In the genomic region with DNA sequence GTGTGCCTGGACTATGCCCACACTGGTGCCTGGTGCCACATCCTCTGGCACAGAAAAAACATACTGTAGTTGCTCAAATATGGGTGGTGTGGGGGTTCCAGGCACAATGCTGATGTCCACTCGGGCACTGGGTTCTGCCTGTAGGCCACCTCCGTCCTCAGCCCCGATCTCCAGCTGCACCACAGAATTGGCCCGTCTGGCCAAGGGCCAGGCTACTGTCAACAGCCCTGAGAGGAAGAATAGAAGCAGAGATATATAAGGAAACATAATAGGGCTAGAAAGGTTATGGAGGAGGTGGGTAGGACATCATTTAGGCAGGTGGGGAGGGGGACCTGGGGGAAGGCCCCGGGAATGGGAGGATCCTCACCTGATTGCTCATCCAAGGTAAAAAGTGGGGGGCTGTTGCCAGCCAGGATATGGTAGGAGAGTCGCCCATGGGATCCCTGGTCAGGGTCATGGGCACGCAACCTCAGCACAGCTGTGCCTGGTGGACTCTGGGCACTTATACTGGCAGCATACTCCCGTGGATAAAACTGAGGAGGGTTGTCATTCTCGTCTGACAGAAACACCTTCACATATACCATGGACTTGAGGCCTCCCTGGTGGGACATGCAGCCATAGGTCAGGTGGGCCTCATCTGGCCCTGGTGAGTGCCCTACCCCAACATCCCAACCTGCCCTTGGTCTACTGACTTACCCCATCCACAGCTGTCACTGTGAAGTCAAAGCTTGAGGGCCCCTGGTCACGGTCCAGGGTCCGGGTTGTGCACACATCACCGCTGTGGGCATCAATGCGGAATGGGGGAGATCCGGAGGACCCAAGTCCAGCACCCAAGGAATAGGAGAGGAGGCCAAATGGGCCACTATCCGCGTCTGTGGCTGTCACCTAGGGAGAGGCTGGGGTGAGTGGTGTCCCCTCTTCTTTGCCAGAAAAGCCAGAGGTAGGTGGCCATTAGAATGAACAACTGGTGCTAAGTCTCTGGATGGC, we compare ENCODE assay signal across 18 cellular contexts. TPM values are rescaled to one million over a fixed set of nuclear protein-coding genes. Genes with fewer than 3 reads are reported as not detected.
DNase-seq lines count a peak whose midpoint lies in the region; ATAC-seq, FAIRE-seq and TF ChIP-seq lines count a peak whose summit lies in the region.
"Had no signal": no experiment of that assay in that cellular context is flagged by ENCODE, and none has a peak within 500 bp of the region (broad histone marks: within the 10 kb centered on the region; RNA-seq: fewer than 3 reads in every experiment).

No MANE protein-coding gene starts in this region.

- no peak for DNase-seq in bronchial epithelial cell (ENCODE audit: low read depth)
- DNase-seq in left ventricle myocardium inferior, result peak; percentile 71
- DNase-seq in osteoblast (ENCODE audit: insufficient read length, low spot score, missing footprints), result peak; percentile 73
- DNase-seq in SHP77 (lab: John Stamatoyannopoulos, UW), result no peak
- no peak for DNase-seq in natural killer cell treated with Interleukin-12 subunit alpha and Interleukin-12 subunit beta and Interleukin-15 and Interleukin-18, amount 100 ng/mL, for 72 hours (ENCODE audit: low spot score)
- DNase-seq: Caco-2, DMS153, NCI-H1048, NCI-H1436 treated with DMSO at 0.1 percent for 48 hours, NCI-H2029 treated with DMSO at 0.1 percent for 48 hours, NCI-H2171 treated with DMSO at 0.1 percent for 48 hours, NCI-H82, Peyer's patch, SHP77 treated with DMSO at 0.1 percent for 48 hours had no signal

- no peaks in the 10 kb centered on the region for H3K4me1 Mint-ChIP-seq in natural killer cell treated with Interleukin-12 subunit alpha and Interleukin-12 subunit beta and Interleukin-15 and Interleukin-18, amount 100 ng/mL, for 72 hours (ENCODE audit: low read depth in 2 of 2)
- H3K4me1 Mint-ChIP-seq: CD14-positive monocyte had no signal

- peak overlapping the region in 5 of 11 experiments; percentile 3 to 81 (median 75); a peak in 8 of 22 replicates for H3K4me2 ChIP-seq in BLaER1 treated with 17β-estradiol and CSF1 and Interleukin-3, amounts not matched to agents 10 nM and 100 nM
- H3K4me2 ChIP-seq in osteoblast (ENCODE audit: insufficient read depth, low read length), result no peak overlapping the region

- H3K36me3 Mint-ChIP-seq in natural killer cell treated with Interleukin-12 subunit alpha and Interleukin-12 subunit beta and Interleukin-15 and Interleukin-18, amount 100 ng/mL, for 72 hours, result no peaks in the 10 kb centered on the region
- H3K36me3 Mint-ChIP-seq: CD14-positive monocyte had no signal

- H3K9me3 Mint-ChIP-seq in natural killer cell treated with Interleukin-12 subunit alpha and Interleukin-12 subunit beta and Interleukin-15 and Interleukin-18, amount 100 ng/mL, for 72 hours, result no peaks in the 10 kb centered on the region

- intact Hi-C loops in left ventricle myocardium inferior (cut with micrococcal nuclease), result no loop called here

- peaks cover 18 to 51% (median 36%) of the 10 kb centered on the region in 10 experiments for H3K4me1 ChIP-seq in BLaER1 treated with 17β-estradiol and CSF1 and Interleukin-3, amounts not matched to agents 10 nM and 100 nM
- H3K4me1 ChIP-seq in left ventricle myocardium inferior, result peaks cover 64% of the 10 kb centered on the region
- peaks cover 21% of the 10 kb centered on the region for H3K4me1 ChIP-seq in osteoblast (ENCODE audit: insufficient read depth, low read length)

- peak overlapping the region in 7 of 11 experiments; percentile 79 to 93 (median 90); a peak in 14 of 22 replicates for H3K27ac ChIP-seq in BLaER1 treated with 17β-estradiol and CSF1 and Interleukin-3, amounts not matched to agents 10 nM and 100 nM
- peak overlapping the region; percentile 85 for H3K27ac ChIP-seq in left ventricle myocardium inferior (replicated peaks)
- H3K27ac ChIP-seq in osteoblast (ENCODE audit: low read depth, low read length), result no peak overlapping the region

- no peaks in the 10 kb centered on the region for H3K27me3 ChIP-seq in BLaER1 treated with 17β-estradiol and CSF1 and Interleukin-3, amounts not matched to agents 10 nM and 100 nM
- H3K27me3 ChIP-seq in bronchial epithelial cell (ENCODE audit: control insufficient read depth, insufficient read depth, low read length), result peaks cover 15% of the 10 kb centered on the region
- H3K27me3 ChIP-seq in left ventricle myocardium inferior (ENCODE audit: low read depth), result no peaks in the 10 kb centered on the region
- H3K27me3 ChIP-seq in osteoblast (ENCODE audit: insufficient read depth, low read length), result no peaks in the 10 kb centered on the region
- H3K27me3 ChIP-seq: Peyer's patch had no signal

- peak overlapping the region in 1 of 2 donors; percentile 30 for H3K27ac Mint-ChIP-seq in natural killer cell treated with Interleukin-12 subunit alpha and Interleukin-12 subunit beta and Interleukin-15 and Interleukin-18, amount 100 ng/mL, for 72 hours

- H3K27me3 Mint-ChIP-seq in natural killer cell treated with Interleukin-12 subunit alpha and Interleukin-12 subunit beta and Interleukin-15 and Interleukin-18, amount 100 ng/mL, for 72 hours, result no peaks in the 10 kb centered on the region

- no peak overlapping the region for H3K4me3 Mint-ChIP-seq in natural killer cell treated with Interleukin-12 subunit alpha and Interleukin-12 subunit beta and Interleukin-15 and Interleukin-18, amount 100 ng/mL, for 72 hours
- H3K4me3 Mint-ChIP-seq: CD14-positive monocyte had no signal

- peak; percentile 79 for FAIRE-seq in bronchial epithelial cell (lab: Jason Lieb, UNC)
- FAIRE-seq: H1 had no signal

- no peak for ATAC-seq in HG03457 (IDR thresholded peaks at IDR 0.05; ENCODE audit: unreplicated experiment)
- no peak for ATAC-seq in natural killer cell treated with Interleukin-12 subunit alpha and Interleukin-12 subunit beta and Interleukin-15 and Interleukin-18, amount 100 ng/mL, for 72 hours

- H3K4me3 ChIP-seq in BLaER1 treated with 17β-estradiol and CSF1 and Interleukin-3, amounts not matched to agents 10 nM and 100 nM, result no peak overlapping the region
- H3K4me3 ChIP-seq in bronchial epithelial cell (ENCODE audit: low read depth, low read length) (no peak overlapping the region), left ventricle myocardium inferior (no peak overlapping the region), osteoblast (ENCODE audit: insufficient read depth, low read length) (no peak overlapping the region)
- H3K4me3 ChIP-seq: Peyer's patch had no signal

- H3K9ac ChIP-seq in BLaER1 treated with 17β-estradiol and CSF1 and Interleukin-3, amounts not matched to agents 10 nM and 100 nM, result no peak overlapping the region

- H3K36me3 ChIP-seq in BLaER1 treated with 17β-estradiol and CSF1 and Interleukin-3, amounts not matched to agents 10 nM and 100 nM, result peaks cover 7 to 66% (median 55%) of the 10 kb centered on the region in 11 experiments; a peak in 20 of 22 replicates
- H3K36me3 ChIP-seq in bronchial epithelial cell (ENCODE audit: control insufficient read depth, insufficient read depth, low read length) (no peaks in the 10 kb centered on the region), left ventricle myocardium inferior (peaks cover 35% of the 10 kb centered on the region), osteoblast (ENCODE audit: insufficient read depth, low read length) (no peaks in the 10 kb centered on the region)

- no peak overlapping the region for H2AFZ ChIP-seq in osteoblast (ENCODE audit: low read length)

- H3K9me3 ChIP-seq in BLaER1 treated with 17β-estradiol and CSF1 and Interleukin-3, amounts not matched to agents 10 nM and 100 nM (replicated peaks in 1 of 11), result no peaks in the 10 kb centered on the region
- no peaks in the 10 kb centered on the region for H3K9me3 ChIP-seq in left ventricle myocardium inferior (replicated peaks)
- no peaks in the 10 kb centered on the region for H3K9me3 ChIP-seq in osteoblast (ENCODE audit: low read depth, low read length)
- H3K9me3 ChIP-seq: Caco-2, Peyer's patch had no signal

- TF ChIP-seq CTCF in bronchial epithelial cell (IDR thresholded peaks at IDR 0.05; ENCODE audit: insufficient read depth, low read length, severe bottlenecking), result no peak
- TF ChIP-seq CTCF in left ventricle myocardium inferior (IDR thresholded peaks at IDR 0.05; ENCODE audit: borderline replicate concordance), result no peak
- TF ChIP-seq CTCF in osteoblast (IDR thresholded peaks at IDR 0.05; ENCODE audit: extremely low read depth, low read depth, low read length), result no peak

- no peaks in the 10 kb centered on the region for H3K79me2 ChIP-seq in osteoblast (ENCODE audit: insufficient read depth, low read length)

- peaks cover 0 to 5% (median 0%) of the 10 kb centered on the region in 11 experiments; a peak in 2 of 22 replicates for H4K20me1 ChIP-seq in BLaER1 treated with 17β-estradiol and CSF1 and Interleukin-3, amounts not matched to agents 10 nM and 100 nM
- no peaks in the 10 kb centered on the region for H4K20me1 ChIP-seq in osteoblast (ENCODE audit: insufficient read depth, low read length)

RNA-seq across cellular contexts. Expression of a gene that starts 14.5 kb away (rescaled TPM):
- total RNA-seq in bronchial epithelial cell (23.7 and 40.8 TPM in 2 replicates), left ventricle myocardium inferior (84.2 TPM), osteoblast (120 and 127 TPM in 2 replicates)
- total RNA-seq in natural killer cell treated with Interleukin-12 subunit alpha and Interleukin-12 subunit beta and Interleukin-15 and Interleukin-18, amount 100 ng/mL, for 72 hours, result 10 to 100 TPM; 48.6 to 92.4 TPM

RNA-seq across cellular contexts. Expression of a gene that starts 21.7 kb away (rescaled TPM):
- total RNA-seq in bronchial epithelial cell, result 43.2 and 70.2 TPM in 2 replicates
- 106 TPM for total RNA-seq in left ventricle myocardium inferior
- 23.5 and 28.0 TPM in 2 replicates for total RNA-seq in osteoblast
- 100 to 1,000 TPM; 118 to 152 TPM for total RNA-seq in natural killer cell treated with Interleukin-12 subunit alpha and Interleukin-12 subunit beta and Interleukin-15 and Interleukin-18, amount 100 ng/mL, for 72 hours

RNA-seq across cellular contexts. Expression of a gene that starts 21.9 kb away (rescaled TPM):
- 0.26 TPM in 2 replicates for total RNA-seq in bronchial epithelial cell
- total RNA-seq in left ventricle myocardium inferior, result 9.5 TPM
- total RNA-seq in osteoblast, result 0.59 and 1.1 TPM in 2 replicates
- total RNA-seq in natural killer cell treated with Interleukin-12 subunit alpha and Interleukin-12 subunit beta and Interleukin-15 and Interleukin-18, amount 100 ng/mL, for 72 hours, result 1 to 10 TPM in 1 of 2 donors, under 1 TPM in 1; 0.73 to 1.6 TPM

RNA-seq across cellular contexts. Expression of a gene that starts 30.1 kb away (rescaled TPM):
- 47.0 and 70.3 TPM in 2 replicates for total RNA-seq in bronchial epithelial cell
- total RNA-seq in left ventricle myocardium inferior, result 192 TPM
- total RNA-seq in osteoblast, result 151 and 176 TPM in 2 replicates
- total RNA-seq in natural killer cell treated with Interleukin-12 subunit alpha and Interleukin-12 subunit beta and Interleukin-15 and Interleukin-18, amount 100 ng/mL, for 72 hours, result 100 to 1,000 TPM in 1 of 2 donors, 10 to 100 TPM in 1; 91.8 to 142 TPM

RNA-seq across cellular contexts. Expression of a gene that starts 30.3 kb away (rescaled TPM):
- total RNA-seq in bronchial epithelial cell, result 10.3 and 10.5 TPM in 2 replicates
- total RNA-seq in left ventricle myocardium inferior, result 19.2 TPM
- total RNA-seq in osteoblast, result 7.2 and 10.6 TPM in 2 replicates
- total RNA-seq in natural killer cell treated with Interleukin-12 subunit alpha and Interleukin-12 subunit beta and Interleukin-15 and Interleukin-18, amount 100 ng/mL, for 72 hours, result 10 to 100 TPM; 33.8 to 42.0 TPM

Comparison
In these comparisons a context has a peak if more than half of its experiments do, and no peak if none do; other contexts are left out.
1. DNase-seq: peak in left ventricle myocardium inferior (single experiment) and osteoblast (single experiment); none in bronchial epithelial cell (single experiment), SHP77 (0 of 2) and natural killer cell treated with Interleukin-12 subunit alpha and Interleukin-12 subunit beta and Interleukin-15 and Interleukin-18, amount 100 ng/mL, for 72 hours (single experiment).